Comparison of ENCODE assay signal across 10 cellular contexts in the genomic region with DNA sequence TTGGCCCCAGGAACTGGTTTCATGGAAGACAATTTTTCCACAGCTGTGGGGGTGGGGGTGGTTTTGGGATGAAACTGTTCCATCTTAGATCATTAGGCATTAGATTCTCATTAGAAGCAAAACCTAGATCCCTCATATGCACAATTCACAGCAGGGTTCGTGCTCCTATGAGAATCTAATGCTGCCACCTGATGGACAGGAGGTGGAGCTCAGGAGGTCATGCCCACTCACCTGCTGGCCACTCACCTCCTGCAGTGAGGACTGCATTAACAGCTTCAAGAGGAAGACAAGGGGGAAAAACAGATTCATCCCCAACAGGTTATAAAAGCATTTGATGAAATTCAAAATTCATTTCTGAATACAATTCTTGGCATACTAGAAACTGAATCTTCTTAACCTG. TPM values are rescaled to one million over a fixed set of nuclear protein-coding genes. Genes with fewer than 3 reads are reported as not detected.
DNase-seq lines count a peak whose midpoint lies in the region; ATAC-seq and TF ChIP-seq lines count a peak whose summit lies in the region.
"Had no signal": no experiment of that assay in that cellular context is flagged by ENCODE, and none has a peak within 500 bp of the region (broad histone marks: within the 10 kb centered on the region; RNA-seq: fewer than 3 reads in every experiment).

No MANE protein-coding gene starts in this region.

- DNase-seq in DMS 273 (lab: John Stamatoyannopoulos, UW; ENCODE audit: unreplicated experiment) (peak; percentile 42), DMS 273 treated with DMSO at 0.1 percent for 48 hours (lab: John Stamatoyannopoulos, UW) (no peak), NB4 (ENCODE audit: low read depth) (no peak), body of pancreas (peak; percentile 40 to 63 (median 52)), neural progenitor cell (ENCODE audit: low spot score) (peak; percentile 24), NOMO-1 treated with dmso at 0.1 percent for 144 hours (lab: John Stamatoyannopoulos, UW; ENCODE audit: unreplicated experiment) (no peak)
- DNase-seq in NK-92 treated with Interleukin-12 subunit alpha and Interleukin-12 subunit beta, amount 100 ng/mL, for 24 hours (lab: John Stamatoyannopoulos, UW) = no peak
- DNase-seq: 8988T had no signal

- H3K27me3 Mint-ChIP-seq in neural progenitor cell (ENCODE audit: insufficient read depth, low read depth) = peaks cover 4% of the 10 kb centered on the region
- H3K27me3 Mint-ChIP-seq: activated naive CD4-positive, alpha-beta T cell treated with anti-CD3 and anti-CD28 coated beads, Interleukin-2, amount 10 ng/mL, durations not matched to agents 7 days and 5 days had no signal

- H3K9me3 ChIP-seq in body of pancreas (no peaks in the 10 kb centered on the region), neural progenitor cell (ENCODE audit: low read depth) (no peaks in the 10 kb centered on the region)

- no peaks in the 10 kb centered on the region for H3K79me2 ChIP-seq in neural progenitor cell (ENCODE audit: low read depth)

- no peak overlapping the region for H3K9ac ChIP-seq in neural progenitor cell

- H3K27ac Mint-ChIP-seq in neural progenitor cell = no peak overlapping the region
- H3K27ac Mint-ChIP-seq: activated naive CD4-positive, alpha-beta T cell treated with anti-CD3 and anti-CD28 coated beads, Interleukin-2, amount 10 ng/mL, durations not matched to agents 7 days and 5 days had no signal

- WGBS in body of pancreas, 2 donors = 24 to 29% methylated on average over 1 of the region's 1 CpG

- H3K27ac ChIP-seq in body of pancreas = no peak overlapping the region
- H3K27ac ChIP-seq in neural progenitor cell = no peak overlapping the region

- TF ChIP-seq POLR2A in NB4 (IDR thresholded peaks at IDR 0.05; ENCODE audit: extremely low read depth, insufficient read length) (no peak), body of pancreas (IDR thresholded peaks at IDR 0.05) (no peak)

- TF ChIP-seq CTCF in NB4 (IDR thresholded peaks at IDR 0.05; ENCODE audit: low read depth, low read length) (peak; percentile 7), body of pancreas (IDR thresholded peaks at IDR 0.05) (peak in 6 of 7 experiments; percentile 18 to 63 (median 45)), neural progenitor cell (IDR thresholded peaks at IDR 0.05) (peak; percentile 36)

- ATAC-seq in body of pancreas = peak; percentile 62
- ATAC-seq in GM21390 (IDR thresholded peaks at IDR 0.05; ENCODE audit: unreplicated experiment) = no peak

- no peaks in the 10 kb centered on the region for H3K9me3 Mint-ChIP-seq in neural progenitor cell
- H3K9me3 Mint-ChIP-seq: activated naive CD4-positive, alpha-beta T cell treated with anti-CD3 and anti-CD28 coated beads, Interleukin-2, amount 10 ng/mL, durations not matched to agents 7 days and 5 days had no signal

- no peak overlapping the region for H3K4me3 Mint-ChIP-seq in neural progenitor cell
- H3K4me3 Mint-ChIP-seq: activated naive CD4-positive, alpha-beta T cell treated with anti-CD3 and anti-CD28 coated beads, Interleukin-2, amount 10 ng/mL, durations not matched to agents 7 days and 5 days had no signal

- H3K4me1 Mint-ChIP-seq in neural progenitor cell = no peaks in the 10 kb centered on the region
- H3K4me1 Mint-ChIP-seq: activated naive CD4-positive, alpha-beta T cell treated with anti-CD3 and anti-CD28 coated beads, Interleukin-2, amount 10 ng/mL, durations not matched to agents 7 days and 5 days had no signal

- H3K36me3 ChIP-seq in body of pancreas (replicated peaks in 1 of 2; ENCODE audit: insufficient read depth in 1 of 2, low read depth in 2 of 2) (peaks cover 0 to 18% of the 10 kb centered on the region in 2 donors), neural progenitor cell (no peaks in the 10 kb centered on the region)

- peaks cover 4% of the 10 kb centered on the region for H4K20me1 ChIP-seq in neural progenitor cell (ENCODE audit: low read depth)

- H3F3A ChIP-seq in neural progenitor cell (ENCODE audit: low read depth) = no peaks in the 10 kb centered on the region

- no peak overlapping the region for H3K4me2 ChIP-seq in neural progenitor cell

- H3K27me3 ChIP-seq in body of pancreas (no peaks in the 10 kb centered on the region), neural progenitor cell (no peaks in the 10 kb centered on the region)

- intact Hi-C loops in body of pancreas (cut with DNase I) = no loop called here

- H3K36me3 Mint-ChIP-seq in neural progenitor cell = peaks cover 28% of the 10 kb centered on the region

- H2AFZ ChIP-seq in neural progenitor cell (replicated peaks) = no peak overlapping the region

- H3K4me3 ChIP-seq in NB4 (ENCODE audit: low read depth, low read length) = no peak overlapping the region
- no peak overlapping the region for H3K4me3 ChIP-seq in body of pancreas
- H3K4me3 ChIP-seq in neural progenitor cell = no peak overlapping the region

- H3K4me1 ChIP-seq in body of pancreas (no peaks in the 10 kb centered on the region), neural progenitor cell (no peaks in the 10 kb centered on the region)

RNA-seq across cellular contexts. Expression of a gene that starts 38.5 kb away (rescaled TPM):
- total RNA-seq in body of pancreas (10 to 100 TPM; 44.4 to 59.0 TPM), neural progenitor cell (ENCODE audit: low replicate concordance) (25.6 and 43.2 TPM in 2 replicates)

RNA-seq across cellular contexts. Expression of a gene that starts 39.0 kb away (rescaled TPM):
- total RNA-seq in body of pancreas (10 to 100 TPM; 27.5 to 54.4 TPM), neural progenitor cell (ENCODE audit: low replicate concordance) (80.7 and 114 TPM in 2 replicates)

RNA-seq across cellular contexts. Expression of a gene that starts 39.9 kb away (rescaled TPM):
- total RNA-seq in body of pancreas (10 to 100 TPM; 33.2 to 62.3 TPM), neural progenitor cell (ENCODE audit: low replicate concordance) (2.0 and 5.5 TPM in 2 replicates)

Comparison
In these comparisons a context has a peak if more than half of its experiments do, and no peak if none do; other contexts are left out.
1. DNase-seq: peak in DMS 273 (single experiment), body of pancreas (4 of 4) and neural progenitor cell (single experiment); none in DMS 273 treated with DMSO at 0.1 percent for 48 hours (single experiment), NB4 (single experiment), NK-92 treated with Interleukin-12 subunit alpha and Interleukin-12 subunit beta, amount 100 ng/mL, for 24 hours (single experiment) and NOMO-1 treated with dmso at 0.1 percent for 144 hours (single experiment).
2. Peak in every context shown above with its lines, with median percentiles within 50 percentile points of each other: CTCF ChIP-seq.